8 cellular contexts compared by ENCODE assay signal in genomic region chr20:62685781-62686555, GRCh38. TPM values are rescaled to one million over a fixed set of nuclear protein-coding genes. Genes with fewer than 3 reads are reported as not detected.
DNase-seq lines count a peak whose midpoint lies in the region; ATAC-seq, FAIRE-seq and TF ChIP-seq lines count a peak whose summit lies in the region.

No MANE protein-coding gene starts in this region.

- H3K4ac ChIP-seq in IMR-90 (ENCODE audit: low read depth, low read length), result no peak overlapping the region

- TF ChIP-seq CTCF in IMR-90 (conservative IDR thresholded peaks at IDR 0.05; ENCODE audit: low read depth, low read length), result no peak
- no peak for TF ChIP-seq CTCF in GM12878 (IDR thresholded peaks at IDR 0.05 in 2 of 3, conservative IDR thresholded peaks at IDR 0.05 in 1 of 3; ENCODE audit: control insufficient read depth in 2 of 3, extremely low read depth in 1 of 3, insufficient read depth in 1 of 3, low read depth in 3 of 3, low read length in 3 of 3)
- no peak for TF ChIP-seq CTCF in parathyroid adenoma (IDR thresholded peaks at IDR 0.05)

- FAIRE-seq in GM12878 (lab: Jason Lieb, UNC), result no peak

- no peak overlapping the region for H2BK5ac ChIP-seq in IMR-90 (ENCODE audit: low read depth, low read length, poor library complexity, severe bottlenecking)

- 58% methylated on average over 5 of the region's 27 CpGs; no CpG with 5 or more reads in 1 of the 2 experiments for WGBS in IMR-90 (ENCODE audit: extremely low coverage in 2 of 2, insufficient read length in 1 of 2), 2 experiments
- 15% methylated on average over 27 of the region's 27 CpGs for WGBS in GM12878 (ENCODE audit: insufficient coverage, insufficient replicate concordance, low lambda C conversion rate, missing lambda C conversion rate)

- no peak overlapping the region for H3K27ac ChIP-seq in IMR-90 (ENCODE audit: insufficient read depth, low read length)
- H3K27ac ChIP-seq in GM12878 (ENCODE audit: control insufficient read depth, insufficient read depth), result no peak overlapping the region
- no peak overlapping the region for H3K27ac ChIP-seq in parathyroid adenoma

- POLR2A ChIA-PET in IMR-90 (lab: Charles Lee; ENCODE audit: unreplicated experiment), result interaction anchor here (0.7 kb wide), 1 partner anchor 108 kb away, joined by 8 read pairs; no protein-coding TSS in a partner anchor
- POLR2A ChIA-PET in GM12878 (lab: Charles Lee), result interaction anchor here (0.6 kb wide), 1 partner anchor 514 kb away, joined by 4 read pairs; no protein-coding TSS in a partner anchor

- no peak overlapping the region for H3K4me3 ChIP-seq in IMR-90 (ENCODE audit: insufficient read depth, low read depth, low read length)
- H3K4me3 ChIP-seq in GM12878, result no peak overlapping the region
- H3K4me3 ChIP-seq in parathyroid adenoma (ENCODE audit: low read depth, low read length), result no peak overlapping the region

- no peak overlapping the region for H4K91ac ChIP-seq in IMR-90 (ENCODE audit: insufficient read depth, low read depth, low read length)

- H3K9me3 ChIP-seq in IMR-90 (ENCODE audit: control insufficient read depth, insufficient read depth, low read length) (no peaks in the 10 kb centered on the region; the same call in 1 of the 2 replicates), GM12878 (replicated peaks; ENCODE audit: control insufficient read depth, insufficient read depth, low read length) (no peaks in the 10 kb centered on the region), parathyroid adenoma (ENCODE audit: control insufficient read depth, low read length) (no peaks in the 10 kb centered on the region)

- no peak for DNase-seq in IMR-90
- DNase-seq in NCI-H524 treated with DMSO at 0.1 percent for 48 hours (lab: John Stamatoyannopoulos, UW), result peak; percentile 62
- DNase-seq in GM12878 (ENCODE audit: low read depth, low spot score), result no peak
- no peak for DNase-seq in glomerular visceral epithelial cell (ENCODE audit: extremely low spot score)

- H3K4me1 ChIP-seq in IMR-90 (ENCODE audit: control insufficient read depth, insufficient read depth, low read length) (no peaks in the 10 kb centered on the region), GM12878 (ENCODE audit: control insufficient read depth, insufficient read depth, low read length) (no peaks in the 10 kb centered on the region), parathyroid adenoma (no peaks in the 10 kb centered on the region)

- dilution Hi-C loops in IMR-90 (cut with HindIII; ENCODE audit: low sequenced_read_pairs, unreplicated experiment), result no loop called here

- no peak overlapping the region for H2AK9ac ChIP-seq in IMR-90 (replicated peaks; ENCODE audit: low read depth, low read length, poor library complexity)

- H4K20me1 ChIP-seq in IMR-90 (ENCODE audit: insufficient read depth, low read length) (no peaks in the 10 kb centered on the region), GM12878 (ENCODE audit: control insufficient read depth, insufficient read depth) (no peaks in the 10 kb centered on the region)

- no peak overlapping the region for H2BK120ac ChIP-seq in IMR-90 (ENCODE audit: low read depth, low read length)

- TF ChIP-seq RAD21 in IMR-90 (IDR thresholded peaks at IDR 0.05; ENCODE audit: low read length) (no peak), GM12878 (IDR thresholded peaks at IDR 0.05; ENCODE audit: insufficient read depth, low read depth, low read length) (no peak)

- no peaks in the 10 kb centered on the region for H3K9me1 ChIP-seq in IMR-90 (ENCODE audit: insufficient read depth, low read length)

- no peak overlapping the region for H3K18ac ChIP-seq in IMR-90 (ENCODE audit: low read depth, low read length)

- in situ Hi-C loops in IMR-90 (cut with MboI; ENCODE audit: low sequenced_read_pairs), result loop anchor here (25.0 kb wide), 1 partner anchor 326 kb away; the partner anchor contains the start of gene BHLHE23
- in situ Hi-C loops in GM12878 (cut with MboI), result no loop called here

- intact Hi-C loops in IMR-90 (cut with micrococcal nuclease), result no loop called here
- intact Hi-C loops in GM12878 (cut with micrococcal nuclease; ENCODE audit: unreplicated experiment), result no loop called here

- no peak overlapping the region for H3K56ac ChIP-seq in IMR-90 (ENCODE audit: extremely low read depth, insufficient read depth, low read length)

- no peak for TF ChIP-seq EP300 in GM12878 (IDR thresholded peaks at IDR 0.05; ENCODE audit: borderline replicate concordance in 1 of 2, control insufficient read depth in 1 of 2, low read depth in 2 of 2, low read length in 2 of 2)

- SMC1A ChIA-PET in GM12878 (lab: Charles Lee; ENCODE audit: uncharacterized antibody, unreplicated experiment), result interaction anchor here (1.1 kb wide), 1 partner anchor 49 kb away, joined by 5 read pairs; no protein-coding TSS in a partner anchor

- no peaks in the 10 kb centered on the region for H3K79me1 ChIP-seq in IMR-90 (ENCODE audit: low read depth in 1 of 2, low read length in 2 of 2)

- no peak for TF ChIP-seq POLR2A in IMR-90 (IDR thresholded peaks at IDR 0.05; ENCODE audit: low read depth, low read length)
- TF ChIP-seq POLR2A in GM12878 (IDR thresholded peaks at IDR 0.05; ENCODE audit: low read depth, low read length), result no peak

- CTCF ChIA-PET in IMR-90 (lab: Yijun Ruan, JAX), result interaction anchor here (1.0 kb wide), 1 partner anchor 106 kb away, joined by 3 read pairs; no protein-coding TSS in a partner anchor
- CTCF ChIA-PET in GM12878 (lab: Yijun Ruan, JAX), result no interaction called here

- H2BK20ac ChIP-seq in IMR-90 (ENCODE audit: low read depth, low read length), result no peak overlapping the region

- peak overlapping the region; percentile 67 for H2AFZ ChIP-seq in IMR-90 (replicated peaks; ENCODE audit: low read length, poor library complexity)
- H2AFZ ChIP-seq in GM12878 (ENCODE audit: control insufficient read depth, low read depth, low read length), result no peak overlapping the region
- peak overlapping the region; percentile 60 for H2AFZ ChIP-seq in parathyroid adenoma

- no peak overlapping the region for H3K23ac ChIP-seq in IMR-90 (ENCODE audit: low read depth, low read length)

- H4K8ac ChIP-seq in IMR-90 (ENCODE audit: low read depth in 2 of 2, low read length in 2 of 2), result no peak overlapping the region

- BruUV-seq in IMR-90 (replicated peaks; lab: Mats Ljungman, UMichigan) (no TSS peak), GM12878 (replicated peaks; lab: Mats Ljungman, UMichigan) (no TSS peak)

- no peak overlapping the region for H3K14ac ChIP-seq in IMR-90 (replicated peaks; ENCODE audit: low read depth, low read length)

- no peak overlapping the region for H4K5ac ChIP-seq in IMR-90 (ENCODE audit: low read depth, low read length)

- no peaks in the 10 kb centered on the region for H3K79me2 ChIP-seq in GM12878 (ENCODE audit: control insufficient read depth, insufficient read depth, low read length)
- H3K79me2 ChIP-seq in parathyroid adenoma, result no peaks in the 10 kb centered on the region

- H3K36me3 ChIP-seq in IMR-90 (ENCODE audit: control insufficient read depth, insufficient read depth, low read length), result no peaks in the 10 kb centered on the region
- H3K36me3 ChIP-seq in GM12878 (ENCODE audit: control insufficient read depth in 2 of 2, insufficient read depth in 2 of 2, low read length in 1 of 2), result no peaks in the 10 kb centered on the region
- no peaks in the 10 kb centered on the region for H3K36me3 ChIP-seq in parathyroid adenoma (ENCODE audit: control insufficient read depth, insufficient read depth, low read length)

- H2BK15ac ChIP-seq in IMR-90 (ENCODE audit: low read depth, low read length), result no peak overlapping the region

- ATAC-seq in IMR-90 (ENCODE audit: low read depth), result no peak
- ATAC-seq in GM12878, result no peak
- no peak for ATAC-seq in HG03460 (IDR thresholded peaks at IDR 0.05; ENCODE audit: unreplicated experiment)
- no peak for ATAC-seq in HG02938 (IDR thresholded peaks at IDR 0.05; ENCODE audit: unreplicated experiment)
- no peak for ATAC-seq in HG02840 (IDR thresholded peaks at IDR 0.05; ENCODE audit: low FRiP score, unreplicated experiment)

- H3K9ac ChIP-seq in IMR-90 (ENCODE audit: low read depth, low read length) (no peak overlapping the region), GM12878 (ENCODE audit: control insufficient read depth, insufficient read depth, low read length) (no peak overlapping the region), parathyroid adenoma (no peak overlapping the region)

- RAD21 ChIA-PET in GM12878 (lab: Charles Lee; ENCODE audit: unreplicated experiment), result no interaction called here

- H3K4me2 ChIP-seq in IMR-90 (ENCODE audit: low read depth, low read length) (no peak overlapping the region), GM12878 (ENCODE audit: control insufficient read depth, insufficient read depth) (no peak overlapping the region), parathyroid adenoma (ENCODE audit: low read length) (no peak overlapping the region)

- H2AK5ac ChIP-seq in IMR-90 (ENCODE audit: low read depth, low read length), result no peak overlapping the region

- H3K27me3 ChIP-seq in IMR-90 (ENCODE audit: control insufficient read depth, insufficient read depth, low read length) (peaks cover 33% of the 10 kb centered on the region), GM12878 (replicated peaks in 1 of 2; ENCODE audit: control insufficient read depth in 2 of 2, insufficient read depth in 2 of 2, low read length in 1 of 2) (no peaks in the 10 kb centered on the region; a peak in 2 of 4 replicates), parathyroid adenoma (ENCODE audit: control insufficient read depth, insufficient read depth, low read length) (no peaks in the 10 kb centered on the region)

RNA-seq across cellular contexts. Expression of gene NTSR1, which starts 22.7 kb away (rescaled TPM):
- total RNA-seq in IMR-90 (2012; rRNA removed) (0.54 and 0.56 TPM in 2 replicates), GM12878 (2014; rRNA removed) (not detected in 2 replicates), GM12878 (2014; rRNA removed; fragmentation: Illumina TruSeq; extraction: Trizol) (not detected in 2 replicates), GM12878 (2021) (0.05 TPM in 1 of 2 replicates, not detected in the other)
- polyA plus RNA-seq in IMR-90 (2012; rRNA removed) (1.8 and 2.3 TPM in 2 replicates), GM12878 (2011; rRNA removed) (not detected in 2 replicates), GM12878 (2014; fragmentation: Illumina TruSeq; extraction: Trizol) (not detected in 2 replicates), GM12878 (2014; fragmentation: Nextera tagmentation; extraction: Ambion mirVana) (not detected), GM12878 (2014; rRNA removed) (not detected in 2 replicates), GM12878 (2016; fragmentation: Nextera tagmentation; extraction: Ambion mirVana) (not detected)
- polyA plus RNA-seq in IMR-90 (2012; cell fraction: cytosol; rRNA removed), result 1.1 and 1.9 TPM in 2 replicates
- 1.2 and 2.9 TPM in 2 replicates for polyA plus RNA-seq in IMR-90 (2012; cell fraction: nucleus; rRNA removed; ENCODE audit: low replicate concordance)
- total RNA-seq in GM12878 (2013; cell fraction: nucleolus; rRNA removed), result not detected in 2 replicates
- not detected for polyA plus RNA-seq in GM12878 (2011; ENCODE audit: low read depth)
- not detected in 2 replicates for polyA plus RNA-seq in GM12878 (2011; cell fraction: cytosol; rRNA removed)
- not detected in 2 replicates for polyA plus RNA-seq in GM12878 (2011; cell fraction: nucleus; rRNA removed)
- polyA plus RNA-seq in GM12878 (2012), result 0.03 TPM in 1 of 2 replicates, not detected in the other
- not detected in 2 replicates for polyA minus RNA-seq in GM12878 (2011; rRNA and poly(A)+ RNA removed)
- not detected in 2 replicates for polyA minus RNA-seq in GM12878 (2011; cell fraction: cytosol; rRNA and poly(A)+ RNA removed)
- polyA minus RNA-seq in GM12878 (2011; cell fraction: nucleus; rRNA and poly(A)+ RNA removed), result not detected in 2 replicates

RNA-seq across cellular contexts. Expression of gene SLCO4A1, which starts 43.7 kb away (rescaled TPM):
- 0.56 and 0.72 TPM in 2 replicates for total RNA-seq in IMR-90 (2012; rRNA removed)
- polyA plus RNA-seq in IMR-90 (2012; rRNA removed), result 1.1 and 1.5 TPM in 2 replicates
- 1.1 TPM in 2 replicates for polyA plus RNA-seq in IMR-90 (2012; cell fraction: cytosol; rRNA removed)
- 2.1 and 5.3 TPM in 2 replicates for polyA plus RNA-seq in IMR-90 (2012; cell fraction: nucleus; rRNA removed; ENCODE audit: low replicate concordance)
- total RNA-seq in GM12878 (2013; cell fraction: nucleolus; rRNA removed), result 46.8 and 53.3 TPM in 2 replicates
- total RNA-seq in GM12878 (2014; rRNA removed), result 11.2 and 16.4 TPM in 2 replicates
- 6.0 and 7.0 TPM in 2 replicates for total RNA-seq in GM12878 (2014; rRNA removed; fragmentation: Illumina TruSeq; extraction: Trizol)
- 13.3 and 16.1 TPM in 2 replicates for total RNA-seq in GM12878 (2021)
- 2.4 TPM for polyA plus RNA-seq in GM12878 (2011; ENCODE audit: low read depth)
- polyA plus RNA-seq in GM12878 (2011; rRNA removed), result 6.2 and 9.1 TPM in 2 replicates
- 9.4 and 11.8 TPM in 2 replicates for polyA plus RNA-seq in GM12878 (2011; cell fraction: cytosol; rRNA removed)
- 55.2 and 56.1 TPM in 2 replicates for polyA plus RNA-seq in GM12878 (2011; cell fraction: nucleus; rRNA removed)
- 9.1 and 10.6 TPM in 2 replicates for polyA plus RNA-seq in GM12878 (2012)
- 1.6 and 6.3 TPM in 2 replicates for polyA plus RNA-seq in GM12878 (2014; fragmentation: Illumina TruSeq; extraction: Trizol)
- 1 to 10 TPM; 2.1 to 4.7 TPM for polyA plus RNA-seq in GM12878 (2014; fragmentation: Nextera tagmentation; extraction: Ambion mirVana)
- 15.0 and 17.6 TPM in 2 replicates for polyA plus RNA-seq in GM12878 (2014; rRNA removed)
- 10 to 100 TPM; 28.4 to 30.7 TPM for polyA plus RNA-seq in GM12878 (2016; fragmentation: Nextera tagmentation; extraction: Ambion mirVana)
- polyA minus RNA-seq in GM12878 (2011; rRNA and poly(A)+ RNA removed), result 5.0 and 6.0 TPM in 2 replicates
- polyA minus RNA-seq in GM12878 (2011; cell fraction: cytosol; rRNA and poly(A)+ RNA removed), result 6.0 and 8.6 TPM in 2 replicates
- polyA minus RNA-seq in GM12878 (2011; cell fraction: nucleus; rRNA and poly(A)+ RNA removed), result 9.8 and 12.8 TPM in 2 replicates
